Comparison of ENCODE assay signal across 8 cellular contexts in the genomic region with DNA sequence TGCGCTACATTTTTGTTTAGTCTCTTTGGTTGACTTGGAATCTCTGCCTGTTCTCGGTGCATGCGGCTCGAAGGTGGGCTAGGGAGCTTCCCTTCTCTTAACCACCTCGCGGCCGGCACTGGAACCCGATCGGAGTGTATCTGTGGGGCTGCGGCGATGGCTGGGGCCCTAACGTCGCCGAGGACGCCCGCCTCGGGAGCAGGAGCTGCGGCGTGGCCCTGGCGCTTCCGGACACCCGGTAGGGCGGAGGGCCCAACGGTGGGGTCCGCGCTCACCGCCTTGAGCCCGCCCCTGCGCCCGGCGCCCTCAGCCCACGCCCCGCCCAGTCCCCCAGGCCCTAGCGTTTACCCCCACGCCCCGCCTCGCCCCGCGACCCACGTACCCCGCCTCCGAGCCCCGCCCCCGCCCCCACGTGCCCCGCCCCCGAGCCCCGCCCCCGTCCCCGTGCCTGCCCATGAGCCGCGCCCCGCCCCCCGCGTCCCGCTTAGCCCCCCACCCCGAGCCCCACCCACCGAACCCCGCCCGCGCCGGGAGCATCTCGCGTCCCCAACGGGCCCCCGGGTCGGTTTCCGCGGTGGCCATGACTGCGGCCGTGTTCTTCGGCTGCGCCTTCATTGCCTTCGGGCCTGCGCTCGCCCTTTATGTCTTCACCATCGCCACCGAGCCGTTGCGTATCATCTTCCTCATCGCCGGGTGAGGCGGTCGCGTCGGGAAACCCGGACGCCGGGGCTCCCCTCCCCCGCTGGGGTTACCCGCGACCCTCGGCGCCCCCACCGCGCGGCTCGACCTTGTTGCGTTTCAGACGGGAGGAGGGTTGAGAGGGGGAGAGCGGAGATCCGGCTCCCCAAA. TPM values are rescaled to one million over a fixed set of nuclear protein-coding genes. Genes with fewer than 3 reads are reported as not detected.
DNase-seq lines count a peak whose midpoint lies in the region; ATAC-seq and TF ChIP-seq lines count a peak whose summit lies in the region.

APH1B (plus strand) TSS at position 562 of the 849 bp plus-strand sequence; CDS start at position 581, 19 bp downstream.

- H3K4ac ChIP-seq in H9 (ENCODE audit: low read depth, low read length) = no peak within 1 kb of the TSS

- no peak within 1 kb of the TSS for H3T11ph ChIP-seq in H9 (ENCODE audit: low read length)

- H3K23me2 ChIP-seq in H9 (ENCODE audit: insufficient read length, low read depth, low read length, poor library complexity, severe bottlenecking) = peaks cover 13% of the 10 kb centered on the region

- H2BK20ac ChIP-seq in H9 (ENCODE audit: low read depth, low read length, poor library complexity, severe bottlenecking) = no peak within 1 kb of the TSS

- no peaks in the 10 kb centered on the region for H3K27me3 ChIP-seq in H9 (ENCODE audit: insufficient read depth, low read length)
- H3K27me3 ChIP-seq in uterus = no peaks in the 10 kb centered on the region

- peak; percentile 60 to 71 for TF ChIP-seq POLR2A in uterus (IDR thresholded peaks at IDR 0.05)

- H4K91ac ChIP-seq in H9 (ENCODE audit: insufficient read length, low read depth, low read length) = no peak within 1 kb of the TSS

- WGBS in H9 (ENCODE audit: extremely low coverage, insufficient read length, low lambda C conversion rate) = no CpG with 5 or more reads among the region's 102 CpGs

- peaks cover 8 to 23% (median 17%) of the 10 kb centered on the region in 3 experiments for H3K36me3 Mint-ChIP-seq in H9 (ENCODE audit: insufficient read depth in 1 of 3, low read depth in 3 of 3)
- H3K36me3 Mint-ChIP-seq in T-helper 1 cell treated with Interleukin-12 subunit alpha and Interleukin-12 subunit beta and Interleukin-4 antibody, amounts not matched to agents 30 μg/mL and 1 μg/mL, for 36 hours (ENCODE audit: low read depth) = peaks cover 11% of the 10 kb centered on the region

- no peaks in the 10 kb centered on the region for H3K79me1 ChIP-seq in H9 (ENCODE audit: insufficient read depth, low read depth, low read length, poor library complexity, severe bottlenecking)

- in situ Hi-C loops in G401 (cut with HindIII; ENCODE audit: low sequenced_read_pairs) = no loop called here

- H3K27me3 Mint-ChIP-seq in H9 (ENCODE audit: low read depth) = peaks cover 6% of the 10 kb centered on the region
- no peaks in the 10 kb centered on the region for H3K27me3 Mint-ChIP-seq in T-helper 1 cell treated with Interleukin-12 subunit alpha and Interleukin-12 subunit beta and Interleukin-4 antibody, amounts not matched to agents 30 μg/mL and 1 μg/mL, for 36 hours (ENCODE audit: low read depth)

- H3K4me2 ChIP-seq in H9 (ENCODE audit: insufficient read depth, insufficient read length, low read length) = peak within 1 kb of the TSS; percentile 99

- H3K4me1 ChIP-seq in H9 (ENCODE audit: insufficient read depth, low read length) (peaks cover 2% of the 10 kb centered on the region; the same call in 1 of the 2 replicates), uterus (no peaks in the 10 kb centered on the region)

- H3K9ac ChIP-seq in H9 (ENCODE audit: extremely low read depth, insufficient read length, low read length) = peak within 1 kb of the TSS; percentile 56

- H3K14ac ChIP-seq in H9 (ENCODE audit: insufficient read depth, low read length) = peak within 1 kb of the TSS; percentile 38

- no peak within 1 kb of the TSS for H3K23ac ChIP-seq in H9 (ENCODE audit: insufficient read length, low read depth, low read length)

- H2BK12ac ChIP-seq in H9 (ENCODE audit: insufficient read length, low read depth, low read length) = peak within 1 kb of the TSS; percentile 66

- H3K79me2 ChIP-seq in H9 (ENCODE audit: insufficient read depth, low read length) = no peaks in the 10 kb centered on the region

- H4K20me1 ChIP-seq in H9 (ENCODE audit: control insufficient read depth, insufficient read depth, insufficient read length) = no peaks in the 10 kb centered on the region

- ATAC-seq in left ventricle myocardium superior = peak; percentile 97

- H2BK120ac ChIP-seq in H9 (ENCODE audit: low read depth, low read length, poor library complexity, severe bottlenecking) = no peak within 1 kb of the TSS

- TF ChIP-seq CTCF in H9 (conservative IDR thresholded peaks at IDR 0.05) (peak; percentile 22; the same call in 1 of the 3 replicates), uterus (IDR thresholded peaks at IDR 0.05) (peak in 2 of 4 experiments; percentile 5 to 28)

- H3K4me3 ChIP-seq in uterus = peak within 1 kb of the TSS; percentile 90 to 97

- H2AFZ ChIP-seq in H9 (ENCODE audit: low read length) = peak within 1 kb of the TSS; percentile 50

- peaks cover 13% of the 10 kb centered on the region in 2 experiments for H3K9me3 Mint-ChIP-seq in H9
- no peaks in the 10 kb centered on the region for H3K9me3 Mint-ChIP-seq in T-helper 1 cell treated with Interleukin-12 subunit alpha and Interleukin-12 subunit beta and Interleukin-4 antibody, amounts not matched to agents 30 μg/mL and 1 μg/mL, for 36 hours

- H2AK5ac ChIP-seq in H9 (ENCODE audit: insufficient read length, low read length) = no peak within 1 kb of the TSS

- no peak within 1 kb of the TSS for H2BK5ac ChIP-seq in H9 (ENCODE audit: insufficient read length, low read length)

- H3K4me3 Mint-ChIP-seq in H9 = peak within 1 kb of the TSS; percentile 81 to 93
- peak within 1 kb of the TSS; percentile 89 for H3K4me3 Mint-ChIP-seq in T-helper 1 cell treated with Interleukin-12 subunit alpha and Interleukin-12 subunit beta and Interleukin-4 antibody, amounts not matched to agents 30 μg/mL and 1 μg/mL, for 36 hours

- H2BK15ac ChIP-seq in H9 (ENCODE audit: low read depth, low read length) = no peak within 1 kb of the TSS

- H3K56ac ChIP-seq in H9 (ENCODE audit: insufficient read length, low read depth, low read length) = no peak within 1 kb of the TSS

- H3K27ac ChIP-seq in H9 (ENCODE audit: insufficient read length, low read depth, low read length) (no peak within 1 kb of the TSS), uterus (peak within 1 kb of the TSS; percentile 91 to 97)

- peak within 1 kb of the TSS; percentile 78 for H3K18ac ChIP-seq in H9 (ENCODE audit: insufficient read length, low read depth, low read length)

- H3K4me1 Mint-ChIP-seq in H9 = peaks cover 23% of the 10 kb centered on the region in 2 experiments
- peaks cover 29% of the 10 kb centered on the region for H3K4me1 Mint-ChIP-seq in T-helper 1 cell treated with Interleukin-12 subunit alpha and Interleukin-12 subunit beta and Interleukin-4 antibody, amounts not matched to agents 30 μg/mL and 1 μg/mL, for 36 hours (ENCODE audit: low read depth)

- DNase-seq in G401 (ENCODE audit: low spot score) (peak; percentile 77), H9 (peak; percentile 84), NAMALWA (ENCODE audit: low spot score) (peak; percentile 80), amniotic stem cell (lab: John Stamatoyannopoulos, UW) (peak; percentile 43), left ventricle myocardium superior (peak; percentile 93), putamen (ENCODE audit: low spot score) (peak; percentile 75), uterus (peak; percentile 88)

- H4K5ac ChIP-seq in H9 (ENCODE audit: insufficient read length, low read depth, low read length) = no peak within 1 kb of the TSS

- H3K27ac Mint-ChIP-seq in H9 = peak within 1 kb of the TSS in 1 of 3 experiments; percentile 87; a peak in 3 of 7 replicates
- H3K27ac Mint-ChIP-seq in T-helper 1 cell treated with Interleukin-12 subunit alpha and Interleukin-12 subunit beta and Interleukin-4 antibody, amounts not matched to agents 30 μg/mL and 1 μg/mL, for 36 hours = peak within 1 kb of the TSS; percentile 78

- no peaks in the 10 kb centered on the region for H3K36me3 ChIP-seq in uterus

- no peak within 1 kb of the TSS for H4K8ac ChIP-seq in H9 (replicated peaks; ENCODE audit: insufficient read length, low read depth, low read length)

- H3K9me3 ChIP-seq in H9 (ENCODE audit: control insufficient read depth, low read depth, low read length) (no peaks in the 10 kb centered on the region), uterus (no peaks in the 10 kb centered on the region)

- intact Hi-C loops in left ventricle myocardium superior (cut with micrococcal nuclease) = no loop called here
- intact Hi-C loops in uterus (cut with DNase I; ENCODE audit: low total_unique reads) = no loop called here

RNA-seq across cellular contexts. Expression of gene APH1B, which starts in this region (rescaled TPM):
- 6.9 and 7.4 TPM in 2 replicates for total RNA-seq in G401 (2014; rRNA removed; shearing (Covaris generic))
- total RNA-seq in H9 (2021) = 20.9 and 22.9 TPM in 2 replicates
- total RNA-seq in left ventricle myocardium superior = 5.6 TPM
- 10 to 100 TPM; 20.0 to 35.9 (median 27.2) TPM for total RNA-seq in uterus

Comparison
In these comparisons a context has a peak if more than half of its experiments do, and no peak if none do; other contexts are left out.
1. DNase-seq: peak in every context shown above with its lines; median percentile 93 in left ventricle myocardium superior; 88 in uterus; 84 in H9; 80 in NAMALWA; 77 in G401; 75 in putamen; 43 in amniotic stem cell.